17 cellular contexts compared by ENCODE assay signal in genomic region chr3:184761120-184761841, GRCh38. TPM values are rescaled to one million over a fixed set of nuclear protein-coding genes. Genes with fewer than 3 reads are reported as not detected.
DNase-seq lines count a peak whose midpoint lies in the region; ATAC-seq, FAIRE-seq and TF ChIP-seq lines count a peak whose summit lies in the region.
"Had no signal": no experiment of that assay in that cellular context is flagged by ENCODE, and none has a peak within 500 bp of the region (broad histone marks: within the 10 kb centered on the region; RNA-seq: fewer than 3 reads in every experiment).

No MANE protein-coding gene starts in this region.

- FAIRE-seq in GM12891 (lab: Jason Lieb, UNC): no peak
- FAIRE-seq: endothelial cell of umbilical vein had no signal

- peaks cover 9% of the 10 kb centered on the region for H3K27me3 Mint-ChIP-seq in glutamatergic neuron (ENCODE audit: unreplicated experiment)
- H3K27me3 Mint-ChIP-seq: stimulated activated memory B cell treated with anti-CD40 and anti-IgM and Interleukin-4, amounts not matched to agents 10 μg/mL and 1 μg/mL and 100 μg/mL, for 72 hours had no signal

- no peak for TF ChIP-seq POLR2A in GM12891 (IDR thresholded peaks at IDR 0.05; ENCODE audit: low read depth, low read length)
- no peak for TF ChIP-seq POLR2A in breast epithelium (IDR thresholded peaks at IDR 0.05)

- H3K4me1 ChIP-seq in breast epithelium: no peaks in the 10 kb centered on the region
- H3K4me1 ChIP-seq: prostate gland had no signal

- H3K27ac Mint-ChIP-seq in glutamatergic neuron (ENCODE audit: unreplicated experiment): no peak overlapping the region
- H3K27ac Mint-ChIP-seq: activated CD4-positive, alpha-beta T cell treated with anti-CD3 and anti-CD28 coated beads, Interleukin-2, amount 10 ng/mL, durations not matched to agents 7 days and 5 days; HFFc6; stimulated activated memory B cell treated with anti-CD40 and anti-IgM and Interleukin-4, amounts not matched to agents 10 μg/mL and 1 μg/mL and 100 μg/mL, for 72 hours had no signal

- H3K27me3 ChIP-seq in breast epithelium: no peaks in the 10 kb centered on the region
- H3K27me3 ChIP-seq: cardiac muscle cell, Peyer's patch had no signal

- ATAC-seq in GM21423 (IDR thresholded peaks at IDR 0.05; ENCODE audit: unreplicated experiment): no peak
- ATAC-seq: stimulated activated memory B cell treated with anti-CD40 and anti-IgM and Interleukin-4, amounts not matched to agents 10 μg/mL and 1 μg/mL and 100 μg/mL, for 72 hours had no signal

- no peak overlapping the region for H3K4me3 ChIP-seq in breast epithelium
- H3K4me3 ChIP-seq: cardiac muscle cell, Peyer's patch, prostate gland had no signal

- no peaks in the 10 kb centered on the region for H3K9me3 ChIP-seq in breast epithelium
- H3K9me3 ChIP-seq: Peyer's patch, prostate gland had no signal

- DNase-seq in EH (ENCODE audit: low read depth): peak; percentile 45
- DNase-seq in amniotic epithelial cell (ENCODE audit: low read depth): peak; percentile 28
- no peak for DNase-seq in glutamatergic neuron
- DNase-seq in posterior vena cava (ENCODE audit: low spot score): peak; percentile 82
- no peak for DNase-seq in GM12891 (ENCODE audit: insufficient read length, low spot score)
- DNase-seq in breast epithelium (ENCODE audit: low spot score in 2 of 2): no peak
- DNase-seq in epidermal melanocyte (ENCODE audit: insufficient read length, low spot score): no peak
- DNase-seq: activated CD4-positive, alpha-beta T cell treated with anti-CD3 and anti-CD28 coated beads, Interleukin-2, amount 10 ng/mL, durations not matched to agents 7 days and 5 days; HFFc6; Peyer's patch; stimulated activated CD4-positive, alpha-beta T cell treated with anti-CD3 and anti-CD28 coated beads, Interleukin-4, amount 100 ng/mL, for 24 hours had no signal

- no peaks in the 10 kb centered on the region for H3K36me3 ChIP-seq in breast epithelium
- H3K36me3 ChIP-seq: cardiac muscle cell, Peyer's patch, prostate gland had no signal

- peaks cover 12% of the 10 kb centered on the region for H3K4me1 Mint-ChIP-seq in glutamatergic neuron (ENCODE audit: low read depth, unreplicated experiment)

- H3K4me3 Mint-ChIP-seq in glutamatergic neuron (ENCODE audit: unreplicated experiment): peak overlapping the region; percentile 5
- H3K4me3 Mint-ChIP-seq: activated CD4-positive, alpha-beta T cell treated with anti-CD3 and anti-CD28 coated beads, Interleukin-2, amount 10 ng/mL, durations not matched to agents 7 days and 5 days; HFFc6; stimulated activated memory B cell treated with anti-CD40 and anti-IgM and Interleukin-4, amounts not matched to agents 10 μg/mL and 1 μg/mL and 100 μg/mL, for 72 hours had no signal

- intact Hi-C loops in posterior vena cava (cut with DNase I) (no loop called here), breast epithelium (cut with DNase I; ENCODE audit: low total_unique reads) (no loop called here)

- TF ChIP-seq CTCF in glutamatergic neuron (IDR thresholded peaks at IDR 0.05; ENCODE audit: partially characterized antibody, unreplicated experiment): no peak
- TF ChIP-seq CTCF in breast epithelium (IDR thresholded peaks at IDR 0.05): no peak

- H3K27ac ChIP-seq in breast epithelium: no peak overlapping the region
- H3K27ac ChIP-seq: C4-2B, cardiac muscle cell, Peyer's patch, prostate gland had no signal

- no peaks in the 10 kb centered on the region for H3K36me3 Mint-ChIP-seq in glutamatergic neuron (ENCODE audit: unreplicated experiment)
- H3K36me3 Mint-ChIP-seq: stimulated activated memory B cell treated with anti-CD40 and anti-IgM and Interleukin-4, amounts not matched to agents 10 μg/mL and 1 μg/mL and 100 μg/mL, for 72 hours had no signal

- peaks cover 7% of the 10 kb centered on the region for H3K9me3 Mint-ChIP-seq in glutamatergic neuron (ENCODE audit: unreplicated experiment)
- H3K9me3 Mint-ChIP-seq: activated CD4-positive, alpha-beta T cell treated with anti-CD3 and anti-CD28 coated beads, Interleukin-2, amount 10 ng/mL, durations not matched to agents 7 days and 5 days; HFFc6; stimulated activated memory B cell treated with anti-CD40 and anti-IgM and Interleukin-4, amounts not matched to agents 10 μg/mL and 1 μg/mL and 100 μg/mL, for 72 hours had no signal

TF ChIP-seq in GM12891, 5 proteins besides CTCF, POLR2A, EP300 and RAD21:
- TF ChIP-seq PAX5 (IDR thresholded peaks at IDR 0.05; ENCODE audit: insufficient read depth, low read length, severe bottlenecking) (no peak), POU2F2 (IDR thresholded peaks at IDR 0.05; ENCODE audit: low read depth, low read length) (no peak), POLR2AphosphoS5 (IDR thresholded peaks at IDR 0.05; ENCODE audit: low read depth, low read length) (no peak), TAF1 (IDR thresholded peaks at IDR 0.05; ENCODE audit: low read depth, low read length) (no peak), SPI1 (IDR thresholded peaks at IDR 0.05; ENCODE audit: low read depth, low read length) (no peak)

RNA-seq across cellular contexts. Expression of gene MAGEF1, which starts 49.4 kb away (rescaled TPM):
- total RNA-seq in glutamatergic neuron (ENCODE audit: unreplicated experiment): 56.3 TPM
- 10 to 100 TPM; 29.6 to 31.3 TPM for total RNA-seq in posterior vena cava
- polyA plus RNA-seq in GM12891 (2012; ENCODE audit: low read depth, missing spikeins): 22.3 TPM
- total RNA-seq in breast epithelium: 10 to 100 TPM; 16.5 to 40.4 (median 38.3) TPM

RNA-seq across cellular contexts. Expression of gene VPS8, which starts 50.7 kb away (rescaled TPM):
- total RNA-seq in glutamatergic neuron (ENCODE audit: unreplicated experiment) (94.5 TPM), posterior vena cava (10 to 100 TPM; 58.8 to 66.8 TPM), breast epithelium (10 to 100 TPM; 52.2 to 86.3 (median 61.9) TPM)
- 10.3 TPM for polyA plus RNA-seq in GM12891 (2012; ENCODE audit: low read depth, missing spikeins)

Comparison
In these comparisons a context has a peak if more than half of its experiments do, and no peak if none do; other contexts are left out.
1. DNase-seq: peak in EH (single experiment), amniotic epithelial cell (single experiment) and posterior vena cava (single experiment); none in glutamatergic neuron (single experiment), GM12891 (single experiment), breast epithelium (0 of 2) and epidermal melanocyte (single experiment).